In genomic region chr18:54794819-54795218, GRCh38 we compare ENCODE assay signal across 23 cellular contexts. TPM values are rescaled to one million over a fixed set of nuclear protein-coding genes. Genes with fewer than 3 reads are reported as not detected.
"Had no signal": no experiment of that assay in that cellular context is flagged by ENCODE, and none has a peak within 500 bp of the region (broad histone marks: within the 10 kb centered on the region; RNA-seq: fewer than 3 reads in every experiment).

No MANE protein-coding gene starts in this region.

- H3K4me2 ChIP-seq: hepatocyte had no signal

- H3K36me3 Mint-ChIP-seq: naive thymus-derived CD8-positive, alpha-beta T cell; stimulated activated effector memory CD8-positive, alpha-beta T cell treated with anti-CD3 and anti-CD28 coated beads, Interleukin-12 subunit alpha, Interleukin-12 subunit beta, amount 100 ng/mL, for 72 hours had no signal

- H3K4me3 Mint-ChIP-seq: naive thymus-derived CD8-positive, alpha-beta T cell; nephron progenitor cell; stimulated activated effector memory CD8-positive, alpha-beta T cell treated with anti-CD3 and anti-CD28 coated beads, Interleukin-12 subunit alpha, Interleukin-12 subunit beta, amount 100 ng/mL, for 72 hours had no signal

- H3K9ac ChIP-seq: parathyroid adenoma had no signal

- H3K4me1 Mint-ChIP-seq: naive thymus-derived CD8-positive, alpha-beta T cell; nephron progenitor cell; stimulated activated effector memory CD8-positive, alpha-beta T cell treated with anti-CD3 and anti-CD28 coated beads, Interleukin-12 subunit alpha, Interleukin-12 subunit beta, amount 100 ng/mL, for 72 hours had no signal

- H3K27me3 Mint-ChIP-seq: naive thymus-derived CD8-positive, alpha-beta T cell; progenitor cell of endocrine pancreas had no signal

- H3K9me3 ChIP-seq: gastrocnemius medialis, left lung, stomach, thyroid gland had no signal

- H3K4me3 ChIP-seq: dorsolateral prefrontal cortex, gastrocnemius medialis, hepatocyte, left lung, stomach, thyroid gland had no signal

- H3K9me3 Mint-ChIP-seq: naive thymus-derived CD8-positive, alpha-beta T cell; nephron progenitor cell; stimulated activated effector memory CD8-positive, alpha-beta T cell treated with anti-CD3 and anti-CD28 coated beads, Interleukin-12 subunit alpha, Interleukin-12 subunit beta, amount 100 ng/mL, for 72 hours had no signal

- H2AFZ ChIP-seq: hepatocyte, parathyroid adenoma had no signal

- H3K27ac ChIP-seq: dorsolateral prefrontal cortex, gastrocnemius medialis, hepatocyte, left lung, parathyroid adenoma, stomach, thyroid gland had no signal

- ATAC-seq: gastrocnemius medialis; left lung; naive thymus-derived CD8-positive, alpha-beta T cell; sciatic nerve; stimulated activated effector memory CD8-positive, alpha-beta T cell treated with anti-CD3 and anti-CD28 coated beads, Interleukin-12 subunit alpha, Interleukin-12 subunit beta, amount 100 ng/mL, for 72 hours had no signal

- H3K4me1 ChIP-seq: gastrocnemius medialis, left lung, parathyroid adenoma, stomach, thyroid gland had no signal

- H3K27ac Mint-ChIP-seq: naive thymus-derived CD8-positive, alpha-beta T cell; nephron progenitor cell; progenitor cell of endocrine pancreas; stimulated activated effector memory CD8-positive, alpha-beta T cell treated with anti-CD3 and anti-CD28 coated beads, Interleukin-12 subunit alpha, Interleukin-12 subunit beta, amount 100 ng/mL, for 72 hours had no signal

- H3K36me3 ChIP-seq: gastrocnemius medialis, left lung, stomach, thyroid gland had no signal

- H3K27me3 ChIP-seq: dorsolateral prefrontal cortex, gastrocnemius medialis, hepatocyte, left lung, stomach, thyroid gland had no signal

- DNase-seq: cerebellar nuclear complex; dorsolateral prefrontal cortex; effector CD4-positive, alpha-beta T cell; gastrocnemius medialis; head of caudate nucleus; kidney; left lung; mesenchymal stem cell; naive thymus-derived CD8-positive, alpha-beta T cell; nephron progenitor cell; occipital lobe; stimulated activated CD4-positive, alpha-beta T cell treated with anti-CD3 and anti-CD28 coated beads, Interleukin-2, amount 100 ng/mL, for 24 hours; stimulated activated CD4-positive, alpha-beta T cell treated with anti-CD3 and anti-CD28 coated beads, Interleukin-4, amount 100 ng/mL, for 24 hours; stimulated activated naive CD4-positive, alpha-beta T cell treated with Interleukin-2 at 50 U/mL for 16 hours; stomach; thyroid gland; trophoblast cell had no signal

RNA-seq across cellular contexts. Expression of gene RAB27B, which starts 33.5 kb away (rescaled TPM):
- total RNA-seq: lung microvascular endothelial cell had no signal
